1 cellular context compared by ENCODE assay signal in the genomic region with DNA sequence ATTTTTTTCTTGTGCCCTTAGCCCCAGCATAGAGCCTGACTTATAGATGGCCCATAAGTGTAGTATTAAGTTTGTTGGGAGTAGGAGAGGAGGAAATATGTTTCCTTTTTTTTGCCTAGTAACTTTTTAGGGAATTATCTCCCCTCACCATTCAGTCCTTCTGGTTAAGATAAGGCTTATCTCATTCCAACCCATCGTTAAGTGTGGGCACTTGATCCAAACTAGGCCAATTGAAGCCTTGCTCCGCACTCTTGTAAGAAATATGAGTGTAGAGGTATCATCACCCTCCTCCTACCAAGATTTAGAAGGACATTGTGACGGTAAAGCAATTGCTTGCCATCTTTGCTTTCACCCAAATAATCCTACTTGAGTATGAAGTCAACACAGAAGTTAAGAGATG.
A peak's percentile ranks its signal among the peaks of the same experiment; 100 is the strongest.
TF ChIP-seq lines count a peak whose summit lies in the region.

No MANE protein-coding gene starts in this region.

TF ChIP-seq in K562, 482 proteins besides CTCF, POLR2A, EP300 and RAD21 (continued from another document and continues in another):
- TF ChIP-seq, protein P1, sequence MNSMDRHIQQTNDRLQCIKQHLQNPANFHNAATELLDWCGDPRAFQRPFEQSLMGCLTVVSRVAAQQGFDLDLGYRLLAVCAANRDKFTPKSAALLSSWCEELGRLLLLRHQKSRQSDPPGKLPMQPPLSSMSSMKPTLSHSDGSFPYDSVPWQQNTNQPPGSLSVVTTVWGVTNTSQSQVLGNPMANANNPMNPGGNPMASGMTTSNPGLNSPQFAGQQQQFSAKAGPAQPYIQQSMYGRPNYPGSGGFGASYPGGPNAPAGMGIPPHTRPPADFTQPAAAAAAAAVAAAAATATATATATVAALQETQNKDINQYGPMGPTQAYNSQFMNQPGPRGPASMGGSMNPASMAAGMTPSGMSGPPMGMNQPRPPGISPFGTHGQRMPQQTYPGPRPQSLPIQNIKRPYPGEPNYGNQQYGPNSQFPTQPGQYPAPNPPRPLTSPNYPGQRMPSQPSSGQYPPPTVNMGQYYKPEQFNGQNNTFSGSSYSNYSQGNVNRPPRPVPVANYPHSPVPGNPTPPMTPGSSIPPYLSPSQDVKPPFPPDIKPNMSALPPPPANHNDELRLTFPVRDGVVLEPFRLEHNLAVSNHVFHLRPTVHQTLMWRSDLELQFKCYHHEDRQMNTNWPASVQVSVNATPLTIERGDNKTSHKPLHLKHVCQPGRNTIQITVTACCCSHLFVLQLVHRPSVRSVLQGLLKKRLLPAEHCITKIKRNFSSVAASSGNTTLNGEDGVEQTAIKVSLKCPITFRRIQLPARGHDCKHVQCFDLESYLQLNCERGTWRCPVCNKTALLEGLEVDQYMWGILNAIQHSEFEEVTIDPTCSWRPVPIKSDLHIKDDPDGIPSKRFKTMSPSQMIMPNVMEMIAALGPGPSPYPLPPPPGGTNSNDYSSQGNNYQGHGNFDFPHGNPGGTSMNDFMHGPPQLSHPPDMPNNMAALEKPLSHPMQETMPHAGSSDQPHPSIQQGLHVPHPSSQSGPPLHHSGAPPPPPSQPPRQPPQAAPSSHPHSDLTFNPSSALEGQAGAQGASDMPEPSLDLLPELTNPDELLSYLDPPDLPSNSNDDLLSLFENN (IDR thresholded peaks at IDR 0.05; ENCODE audit: low read depth in 2 of 2, low read length in 2 of 2), result peak in 1 of 2 experiments; percentile 79; a peak in 1 of 4 replicates
- TF ChIP-seq ILF3 (IDR thresholded peaks at IDR 0.05; ENCODE audit: borderline replicate concordance) (no peak), FOSL1 (tag; conservative IDR thresholded peaks at IDR 0.05) (peak; percentile 55), ZNF12 (CRISPR knock-in tag; IDR thresholded peaks at IDR 0.05) (no peak), MAFK (IDR thresholded peaks at IDR 0.05; ENCODE audit: low read length) (no peak), ZNF133 (CRISPR knock-in tag; IDR thresholded peaks at IDR 0.05) (no peak), SLC30A9 (CRISPR knock-in tag; IDR thresholded peaks at IDR 0.05) (no peak), POLR2G (IDR thresholded peaks at IDR 0.05; ENCODE audit: low read depth, low read length) (no peak), HEY1 (CRISPR knock-in tag; IDR thresholded peaks at IDR 0.05; ENCODE audit: borderline replicate concordance) (no peak; the same call in 1 of the 2 replicates), ZNF121 (CRISPR knock-in tag; conservative IDR thresholded peaks at IDR 0.05) (no peak), RHOXF2B (CRISPR knock-in tag; conservative IDR thresholded peaks at IDR 0.05) (no peak), BCOR (IDR thresholded peaks at IDR 0.05) (0 out of 2 replicates have a peak, but pooled peaks have one; percentile 35), SMARCA4 (IDR thresholded peaks at IDR 0.05) (peak; percentile 89), ZNF316 (IDR thresholded peaks at IDR 0.05) (no peak), ZNF668 (CRISPR knock-in tag; IDR thresholded peaks at IDR 0.05) (no peak), EP400 (IDR thresholded peaks at IDR 0.05) (no peak), MYNN (IDR thresholded peaks at IDR 0.05) (no peak), MYNN (CRISPR knock-in tag; IDR thresholded peaks at IDR 0.05) (no peak), MTA3 (IDR thresholded peaks at IDR 0.05; ENCODE audit: borderline replicate concordance) (peak; percentile 45; the same call in 1 of the 2 replicates), U2AF1 (optimal IDR thresholded peaks at IDR 0.05; ENCODE audit: low read depth, low read length) (no peak), SMAD4 (CRISPR knock-in tag; conservative IDR thresholded peaks at IDR 0.05) (peak; percentile 75), ZNF507 (tag; conservative IDR thresholded peaks at IDR 0.05) (no peak), RFX7 (CRISPR knock-in tag; IDR thresholded peaks at IDR 0.05) (no peak), HOXB6 (CRISPR knock-in tag; IDR thresholded peaks at IDR 0.05; ENCODE audit: borderline replicate concordance) (no peak), NCOA6 (IDR thresholded peaks at IDR 0.05) (no peak)
- TF ChIP-seq, protein P2, sequence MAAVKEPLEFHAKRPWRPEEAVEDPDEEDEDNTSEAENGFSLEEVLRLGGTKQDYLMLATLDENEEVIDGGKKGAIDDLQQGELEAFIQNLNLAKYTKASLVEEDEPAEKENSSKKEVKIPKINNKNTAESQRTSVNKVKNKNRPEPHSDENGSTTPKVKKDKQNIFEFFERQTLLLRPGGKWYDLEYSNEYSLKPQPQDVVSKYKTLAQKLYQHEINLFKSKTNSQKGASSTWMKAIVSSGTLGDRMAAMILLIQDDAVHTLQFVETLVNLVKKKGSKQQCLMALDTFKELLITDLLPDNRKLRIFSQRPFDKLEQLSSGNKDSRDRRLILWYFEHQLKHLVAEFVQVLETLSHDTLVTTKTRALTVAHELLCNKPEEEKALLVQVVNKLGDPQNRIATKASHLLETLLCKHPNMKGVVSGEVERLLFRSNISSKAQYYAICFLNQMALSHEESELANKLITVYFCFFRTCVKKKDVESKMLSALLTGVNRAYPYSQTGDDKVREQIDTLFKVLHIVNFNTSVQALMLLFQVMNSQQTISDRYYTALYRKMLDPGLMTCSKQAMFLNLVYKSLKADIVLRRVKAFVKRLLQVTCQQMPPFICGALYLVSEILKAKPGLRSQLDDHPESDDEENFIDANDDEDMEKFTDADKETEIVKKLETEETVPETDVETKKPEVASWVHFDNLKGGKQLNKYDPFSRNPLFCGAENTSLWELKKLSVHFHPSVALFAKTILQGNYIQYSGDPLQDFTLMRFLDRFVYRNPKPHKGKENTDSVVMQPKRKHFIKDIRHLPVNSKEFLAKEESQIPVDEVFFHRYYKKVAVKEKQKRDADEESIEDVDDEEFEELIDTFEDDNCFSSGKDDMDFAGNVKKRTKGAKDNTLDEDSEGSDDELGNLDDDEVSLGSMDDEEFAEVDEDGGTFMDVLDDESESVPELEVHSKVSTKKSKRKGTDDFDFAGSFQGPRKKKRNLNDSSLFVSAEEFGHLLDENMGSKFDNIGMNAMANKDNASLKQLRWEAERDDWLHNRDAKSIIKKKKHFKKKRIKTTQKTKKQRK (IDR thresholded peaks at IDR 0.05; ENCODE audit: borderline replicate concordance, low read depth, low read length), result no peak
- TF ChIP-seq, protein P3, sequence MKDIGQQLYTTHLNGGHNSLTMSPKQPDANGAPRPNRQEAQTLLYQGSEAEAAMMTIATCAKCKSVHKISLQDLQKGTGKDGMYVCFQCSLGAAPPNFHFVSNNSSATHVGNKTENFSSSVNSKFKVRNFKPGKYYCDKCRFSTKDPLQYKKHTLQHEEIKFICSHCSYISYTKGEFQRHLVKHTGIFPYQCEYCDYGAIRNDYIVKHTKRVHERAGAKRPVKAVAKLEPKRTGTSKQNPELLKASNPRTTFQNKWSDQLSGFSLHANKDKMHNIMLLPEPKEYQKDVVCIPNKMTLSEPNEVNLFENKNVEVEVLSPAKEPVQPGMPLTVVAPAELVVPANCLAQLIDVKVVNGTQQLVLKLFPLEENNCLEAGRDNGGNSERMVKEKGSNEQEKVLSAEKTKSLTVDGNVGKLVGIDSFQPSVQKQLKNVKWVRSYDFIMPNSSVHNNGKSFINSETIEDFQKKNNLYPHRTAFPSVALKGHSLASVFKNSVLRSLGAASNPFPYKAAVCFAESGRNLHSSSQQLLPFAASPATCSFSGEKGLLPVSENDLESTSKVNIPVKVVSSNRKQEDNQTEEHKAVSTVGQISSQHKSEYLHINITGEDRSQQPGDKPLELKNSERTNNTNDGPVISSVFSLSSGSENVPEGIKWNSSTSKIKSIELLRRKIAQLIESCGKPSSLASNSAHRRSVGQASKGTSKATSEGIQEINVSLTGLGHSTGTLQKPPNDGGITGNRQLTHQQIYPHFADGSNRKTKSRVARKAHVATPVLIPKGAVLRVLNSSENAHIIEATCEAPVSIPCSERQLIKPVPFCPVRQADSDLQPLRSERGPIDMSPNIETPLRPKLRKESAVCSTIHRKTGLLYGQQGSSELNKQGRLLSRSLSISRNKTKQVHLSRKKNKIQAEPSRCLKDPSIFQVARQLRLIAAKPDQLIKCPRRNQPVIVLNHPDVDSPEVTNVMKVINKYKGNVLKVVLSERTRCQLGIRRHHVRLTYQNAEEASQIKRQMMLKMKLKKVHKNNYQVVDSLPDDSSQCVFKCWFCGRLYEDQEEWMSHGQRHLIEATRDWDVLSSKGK (CRISPR knock-in tag; IDR thresholded peaks at IDR 0.05), result no peak
- TF ChIP-seq, protein P4, sequence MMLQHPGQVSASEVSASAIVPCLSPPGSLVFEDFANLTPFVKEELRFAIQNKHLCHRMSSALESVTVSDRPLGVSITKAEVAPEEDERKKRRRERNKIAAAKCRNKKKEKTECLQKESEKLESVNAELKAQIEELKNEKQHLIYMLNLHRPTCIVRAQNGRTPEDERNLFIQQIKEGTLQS (IDR thresholded peaks at IDR 0.05), result peak; percentile 11; the same call in 1 of the 2 replicates
- TF ChIP-seq, protein P4 (CRISPR knock-in tag; conservative IDR thresholded peaks at IDR 0.05), result no peak
- TF ChIP-seq, protein P5, sequence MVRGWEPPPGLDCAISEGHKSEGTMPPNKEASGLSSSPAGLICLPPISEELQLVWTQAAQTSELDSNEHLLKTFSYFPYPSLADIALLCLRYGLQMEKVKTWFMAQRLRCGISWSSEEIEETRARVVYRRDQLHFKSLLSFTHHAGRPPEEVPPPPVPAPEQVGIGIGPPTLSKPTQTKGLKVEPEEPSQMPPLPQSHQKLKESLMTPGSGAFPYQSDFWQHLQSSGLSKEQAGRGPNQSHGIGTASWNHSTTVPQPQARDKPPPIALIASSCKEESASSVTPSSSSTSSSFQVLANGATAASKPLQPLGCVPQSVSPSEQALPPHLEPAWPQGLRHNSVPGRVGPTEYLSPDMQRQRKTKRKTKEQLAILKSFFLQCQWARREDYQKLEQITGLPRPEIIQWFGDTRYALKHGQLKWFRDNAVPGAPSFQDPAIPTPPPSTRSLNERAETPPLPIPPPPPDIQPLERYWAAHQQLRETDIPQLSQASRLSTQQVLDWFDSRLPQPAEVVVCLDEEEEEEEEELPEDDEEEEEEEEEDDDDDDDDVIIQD (CRISPR knock-in tag; IDR thresholded peaks at IDR 0.05), result no peak
- TF ChIP-seq, protein P6, sequence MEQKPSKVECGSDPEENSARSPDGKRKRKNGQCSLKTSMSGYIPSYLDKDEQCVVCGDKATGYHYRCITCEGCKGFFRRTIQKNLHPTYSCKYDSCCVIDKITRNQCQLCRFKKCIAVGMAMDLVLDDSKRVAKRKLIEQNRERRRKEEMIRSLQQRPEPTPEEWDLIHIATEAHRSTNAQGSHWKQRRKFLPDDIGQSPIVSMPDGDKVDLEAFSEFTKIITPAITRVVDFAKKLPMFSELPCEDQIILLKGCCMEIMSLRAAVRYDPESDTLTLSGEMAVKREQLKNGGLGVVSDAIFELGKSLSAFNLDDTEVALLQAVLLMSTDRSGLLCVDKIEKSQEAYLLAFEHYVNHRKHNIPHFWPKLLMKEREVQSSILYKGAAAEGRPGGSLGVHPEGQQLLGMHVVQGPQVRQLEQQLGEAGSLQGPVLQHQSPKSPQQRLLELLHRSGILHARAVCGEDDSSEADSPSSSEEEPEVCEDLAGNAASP (IDR thresholded peaks at IDR 0.05), result no peak
- TF ChIP-seq, protein P7, sequence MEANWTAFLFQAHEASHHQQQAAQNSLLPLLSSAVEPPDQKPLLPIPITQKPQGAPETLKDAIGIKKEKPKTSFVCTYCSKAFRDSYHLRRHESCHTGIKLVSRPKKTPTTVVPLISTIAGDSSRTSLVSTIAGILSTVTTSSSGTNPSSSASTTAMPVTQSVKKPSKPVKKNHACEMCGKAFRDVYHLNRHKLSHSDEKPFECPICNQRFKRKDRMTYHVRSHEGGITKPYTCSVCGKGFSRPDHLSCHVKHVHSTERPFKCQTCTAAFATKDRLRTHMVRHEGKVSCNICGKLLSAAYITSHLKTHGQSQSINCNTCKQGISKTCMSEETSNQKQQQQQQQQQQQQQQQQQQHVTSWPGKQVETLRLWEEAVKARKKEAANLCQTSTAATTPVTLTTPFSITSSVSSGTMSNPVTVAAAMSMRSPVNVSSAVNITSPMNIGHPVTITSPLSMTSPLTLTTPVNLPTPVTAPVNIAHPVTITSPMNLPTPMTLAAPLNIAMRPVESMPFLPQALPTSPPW (CRISPR knock-in tag; IDR thresholded peaks at IDR 0.05), result peak; percentile 55; the same call in 1 of the 2 replicates
